In genomic region chr10:118963341-118963740, GRCh38 we compare ENCODE assay signal across 22 cellular contexts.
"Had no signal": no experiment of that assay in that cellular context is flagged by ENCODE, and none has a peak within 500 bp of the region (broad histone marks: within the 10 kb centered on the region; RNA-seq: fewer than 3 reads in every experiment).

No MANE protein-coding gene starts in this region.

- H3K4me1 Mint-ChIP-seq: central memory CD8-positive, alpha-beta T cell; immature natural killer cell; stimulated activated naive B cell treated with anti-CD40 and anti-IgM and Interleukin-4, amounts not matched to agents 10 μg/mL and 1 μg/mL and 100 μg/mL, for 72 hours had no signal

- H3K9me3 Mint-ChIP-seq: central memory CD8-positive, alpha-beta T cell; immature natural killer cell; natural killer cell; stimulated activated naive CD8-positive, alpha-beta T cell treated with anti-CD3 and anti-CD28 coated beads, Interleukin-15, Interleukin-2, amounts not matched to agents 100 ng/mL and 50 ng/mL, for 24 hours had no signal

- DNase-seq: cortex of kidney; effector CD4-positive, alpha-beta T cell; foreskin melanocyte; glutamatergic neuron; heart right ventricle; hippocampal formation; immature natural killer cell; left ventricle myocardium superior; lower lobe of right lung; natural killer cell; nucleus accumbens; psoas muscle; right cardiac atrium; spleen; stimulated activated CD4-positive, alpha-beta T cell treated with anti-CD3 and anti-CD28 coated beads, Interleukin-4, amount 100 ng/mL, for 4 hours; stimulated activated naive B cell treated with anti-CD40 and anti-IgM and Interleukin-4, amounts not matched to agents 10 μg/mL and 1 μg/mL and 100 μg/mL, for 72 hours had no signal

- H3K27me3 Mint-ChIP-seq: stimulated activated naive CD8-positive, alpha-beta T cell treated with anti-CD3 and anti-CD28 coated beads, Interleukin-15, Interleukin-2, amounts not matched to agents 100 ng/mL and 50 ng/mL, for 24 hours had no signal

- H3K4me3 ChIP-seq: esophagus muscularis mucosa, heart right ventricle, lower lobe of right lung, psoas muscle, skin epidermis, spleen, thoracic aorta, tibial nerve had no signal

- H3K27ac ChIP-seq: esophagus muscularis mucosa, heart right ventricle, lower lobe of right lung, psoas muscle, skin epidermis, spleen, thoracic aorta, tibial nerve had no signal

- H3K27me3 ChIP-seq: esophagus muscularis mucosa, heart right ventricle, tibial nerve had no signal

- H3K9me3 ChIP-seq: esophagus muscularis mucosa, heart right ventricle, lower lobe of right lung, psoas muscle, spleen, thoracic aorta, tibial nerve had no signal

- H3K27ac Mint-ChIP-seq: natural killer cell; stimulated activated naive B cell treated with anti-CD40 and anti-IgM and Interleukin-4, amounts not matched to agents 10 μg/mL and 1 μg/mL and 100 μg/mL, for 72 hours; stimulated activated naive CD8-positive, alpha-beta T cell treated with anti-CD3 and anti-CD28 coated beads, Interleukin-15, Interleukin-2, amounts not matched to agents 100 ng/mL and 50 ng/mL, for 24 hours had no signal

- H3K36me3 ChIP-seq: esophagus muscularis mucosa, heart right ventricle, lower lobe of right lung, spleen, thoracic aorta, tibial nerve had no signal

- H3K4me3 Mint-ChIP-seq: central memory CD8-positive, alpha-beta T cell; immature natural killer cell; natural killer cell; stimulated activated naive B cell treated with anti-CD40 and anti-IgM and Interleukin-4, amounts not matched to agents 10 μg/mL and 1 μg/mL and 100 μg/mL, for 72 hours; stimulated activated naive CD8-positive, alpha-beta T cell treated with anti-CD3 and anti-CD28 coated beads, Interleukin-15, Interleukin-2, amounts not matched to agents 100 ng/mL and 50 ng/mL, for 24 hours had no signal

- H3K36me3 Mint-ChIP-seq: immature natural killer cell; natural killer cell; stimulated activated naive B cell treated with anti-CD40 and anti-IgM and Interleukin-4, amounts not matched to agents 10 μg/mL and 1 μg/mL and 100 μg/mL, for 72 hours had no signal
